In the genomic region with DNA sequence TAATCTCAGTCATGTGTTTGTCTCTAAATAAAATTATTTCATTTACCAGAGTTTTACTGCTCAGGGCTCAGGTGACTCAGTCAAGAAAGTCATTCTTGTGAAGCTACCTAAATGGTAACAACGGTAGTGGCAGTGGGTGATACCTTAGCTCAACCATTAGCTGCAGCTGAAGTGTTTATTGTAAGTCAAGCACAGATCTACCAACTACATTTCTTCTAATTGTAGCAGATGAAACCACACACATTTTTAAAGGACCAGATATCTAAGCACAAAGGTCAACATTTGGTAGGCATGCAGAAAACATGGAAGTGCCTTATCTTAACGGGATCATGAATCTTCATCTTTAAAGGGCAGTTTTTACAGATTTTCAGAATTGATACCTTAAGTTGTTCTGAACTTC, we compare ENCODE assay signal across 19 cellular contexts.
DNase-seq lines count a peak whose midpoint lies in the region; ATAC-seq, FAIRE-seq and TF ChIP-seq lines count a peak whose summit lies in the region.
"Had no signal": no experiment of that assay in that cellular context is flagged by ENCODE, and none has a peak within 500 bp of the region (broad histone marks: within the 10 kb centered on the region; RNA-seq: fewer than 3 reads in every experiment).

No MANE protein-coding gene starts in this region.

- H3K27me3 ChIP-seq in IMR-90 (ENCODE audit: control insufficient read depth, insufficient read depth, low read length) = no peaks in the 10 kb centered on the region
- no peaks in the 10 kb centered on the region for H3K27me3 ChIP-seq in H1 (replicated peaks in 1 of 4; ENCODE audit: control insufficient read depth in 3 of 4, extremely low read depth in 1 of 4, insufficient read depth in 3 of 4, low read length in 3 of 4)
- H3K27me3 ChIP-seq in muscle layer of colon (ENCODE audit: control insufficient read depth in 1 of 2, insufficient read depth in 2 of 2, low read length in 2 of 2) = no peaks in the 10 kb centered on the region
- no peaks in the 10 kb centered on the region for H3K27me3 ChIP-seq in GM23338 (ENCODE audit: insufficient read depth)
- H3K27me3 ChIP-seq: Peyer's patch had no signal

- H3K56ac ChIP-seq in IMR-90 (ENCODE audit: extremely low read depth, insufficient read depth, low read length) = no peak overlapping the region
- no peak overlapping the region for H3K56ac ChIP-seq in H1 (replicated peaks; ENCODE audit: insufficient read length, low read depth, low read length)

- TF ChIP-seq EP300 in H1 (IDR thresholded peaks at IDR 0.05; ENCODE audit: borderline replicate concordance in 1 of 2, low read depth in 2 of 2, low read length in 2 of 2) = no peak

- FAIRE-seq in H1 (lab: Jason Lieb, UNC) = no peak
- FAIRE-seq: D721Med had no signal

- no peaks in the 10 kb centered on the region for H3K36me3 Mint-ChIP-seq in GM23338 (ENCODE audit: low read depth)

- H3K79me1 ChIP-seq in IMR-90 (ENCODE audit: low read depth in 1 of 2, low read length in 2 of 2) = peaks cover 16 to 23% of the 10 kb centered on the region in 2 experiments; a peak in 3 of 4 replicates
- no peaks in the 10 kb centered on the region for H3K79me1 ChIP-seq in H1 (ENCODE audit: low read depth, low read length)

- H3K79me2 ChIP-seq in H1 (ENCODE audit: control insufficient read depth in 1 of 2, insufficient read depth in 2 of 2, low read length in 2 of 2) (no peaks in the 10 kb centered on the region), GM23338 (replicated peaks; ENCODE audit: insufficient read depth) (no peaks in the 10 kb centered on the region)

- peak overlapping the region; percentile 68; the same call in 1 of the 2 replicates for H3K23ac ChIP-seq in IMR-90 (ENCODE audit: low read depth, low read length)
- no peak overlapping the region for H3K23ac ChIP-seq in H1 (ENCODE audit: insufficient read length)

- H2AFZ ChIP-seq in IMR-90 (replicated peaks; ENCODE audit: low read length, poor library complexity) (no peak overlapping the region), H1 (ENCODE audit: low read length) (peak overlapping the region; percentile 92), GM23338 (no peak overlapping the region)

- H4K8ac ChIP-seq in IMR-90 (ENCODE audit: low read depth in 2 of 2, low read length in 2 of 2) (peak overlapping the region in 1 of 2 experiments; percentile 44; a peak in 2 of 4 replicates), H1 (ENCODE audit: extremely low read depth, insufficient read depth, low read length) (no peak overlapping the region)

- H3K4me3 ChIP-seq in IMR-90 (ENCODE audit: insufficient read depth, low read depth, low read length) = no peak overlapping the region
- H3K4me3 ChIP-seq in H1 (ENCODE audit: extremely low read depth in 1 of 4, insufficient read depth in 2 of 4, low read depth in 3 of 4, low read length in 4 of 4) = no peak overlapping the region
- H3K4me3 ChIP-seq in muscle layer of colon (ENCODE audit: low read depth in 1 of 2, low read length in 2 of 2) = no peak overlapping the region
- no peak overlapping the region for H3K4me3 ChIP-seq in GM23338
- H3K4me3 ChIP-seq: HAP-1, Peyer's patch had no signal

- DNase-seq in ELR (ENCODE audit: low read depth) (peak; percentile 1), IMR-90 (no peak), H1 (ENCODE audit: low read depth in 1 of 2, low spot score in 2 of 2) (no peak), GM23338 (ENCODE audit: low spot score) (no peak), NCI-H2171 treated with DMSO at 0.1 percent for 48 hours (lab: John Stamatoyannopoulos, UW) (no peak), OCI-M1 (lab: John Stamatoyannopoulos, UW) (no peak)
- DNase-seq in stimulated activated CD4-positive, alpha-beta T cell treated with anti-CD3 and anti-CD28 coated beads, Interleukin-4, amount 100 ng/mL, for 24 hours = no peak
- DNase-seq: EL, Karpas-422, NCI-H1694 treated with DMSO at 0.1 percent for 48 hours, NCI-H2081 treated with DMSO at 0.1 percent for 48 hours, NCI-H226, NCI-H510A treated with DMSO at 0.1 percent for 48 hours, NCI-H748 treated with DMSO at 0.1 percent for 48 hours, Peyer's patch had no signal

- no peak for TF ChIP-seq POLR2A in IMR-90 (IDR thresholded peaks at IDR 0.05; ENCODE audit: low read depth, low read length)
- TF ChIP-seq POLR2A in H1 (IDR thresholded peaks at IDR 0.05; ENCODE audit: control extremely low read depth in 1 of 2, low read depth in 2 of 2, low read length in 2 of 2) = no peak

- H3K18ac ChIP-seq in IMR-90 (ENCODE audit: low read depth, low read length) (peak overlapping the region; percentile 81; the same call in 1 of the 2 replicates), H1 (ENCODE audit: extremely low read depth, low read length) (no peak overlapping the region)

- H2BK15ac ChIP-seq in IMR-90 (ENCODE audit: low read depth, low read length) (peak overlapping the region; percentile 30; the same call in 1 of the 3 replicates), H1 (ENCODE audit: low read length) (no peak overlapping the region)

- in situ Hi-C loops in IMR-90 (cut with MboI; ENCODE audit: low sequenced_read_pairs) = no loop called here

- H3K27me3 Mint-ChIP-seq in GM23338 (ENCODE audit: insufficient read depth, low read depth, poor library complexity) = no peaks in the 10 kb centered on the region

- peak overlapping the region; percentile 44; the same call in 1 of the 2 replicates for H4K5ac ChIP-seq in IMR-90 (ENCODE audit: low read depth, low read length)
- H4K5ac ChIP-seq in H1 (ENCODE audit: insufficient read length, low read depth, low read length) = no peak overlapping the region

- ATAC-seq in IMR-90 (ENCODE audit: low read depth) (no peak), GM23338 (no peak; the same call in 2 of the 3 replicates)

- H3K4me2 ChIP-seq in IMR-90 (ENCODE audit: low read depth, low read length) (no peak overlapping the region; the same call in 1 of the 2 replicates), H1 (ENCODE audit: insufficient read depth in 1 of 2, low read depth in 2 of 2, low read length in 2 of 2) (no peak overlapping the region), GM23338 (no peak overlapping the region)

- no CpG with 5 or more reads among the region's 2 CpGs for WGBS in IMR-90 (ENCODE audit: extremely low coverage in 2 of 2, insufficient read length in 1 of 2), 2 experiments
- 82% methylated on average over 2 of the region's 2 CpGs; no CpG with 5 or more reads in 1 of the 2 experiments for WGBS in H1 (ENCODE audit: extremely low coverage in 1 of 2, insufficient coverage in 1 of 2, insufficient read length in 1 of 2, insufficient replicate concordance in 2 of 2, low coverage in 1 of 2, low lambda C conversion rate in 2 of 2, missing lambda C conversion rate in 1 of 2), 2 experiments

- TF ChIP-seq RAD21 in IMR-90 (IDR thresholded peaks at IDR 0.05; ENCODE audit: low read length) (no peak), H1 (IDR thresholded peaks at IDR 0.05 in 1 of 2, conservative IDR thresholded peaks at IDR 0.05 in 1 of 2; ENCODE audit: low read depth in 2 of 2, low read length in 2 of 2) (no peak)

- POLR2A ChIA-PET in IMR-90 (lab: Charles Lee; ENCODE audit: unreplicated experiment) = interaction anchor here (0.6 kb wide), 1 partner anchor 68 kb away, joined by 3 read pairs; no protein-coding TSS in a partner anchor
- POLR2A ChIA-PET in H1 (lab: Charles Lee; ENCODE audit: partially characterized antibody) = no interaction called here

- H3K4ac ChIP-seq in IMR-90 (ENCODE audit: low read depth, low read length) (0 out of 2 replicates have a peak overlapping the region, but pooled peaks have one; percentile 72), H1 (replicated peaks; ENCODE audit: insufficient read length, low read depth, low read length) (no peak overlapping the region)

- peaks cover 2% of the 10 kb centered on the region; the same call in 1 of the 2 replicates for H3K4me1 ChIP-seq in IMR-90 (ENCODE audit: control insufficient read depth, insufficient read depth, low read length)
- no peaks in the 10 kb centered on the region for H3K4me1 ChIP-seq in H1 (replicated peaks in 1 of 4; ENCODE audit: control insufficient read depth in 3 of 4, insufficient read depth in 4 of 4, low read length in 3 of 4)
- H3K4me1 ChIP-seq in muscle layer of colon (ENCODE audit: insufficient read depth, low read length) = peaks cover 30% of the 10 kb centered on the region
- no peaks in the 10 kb centered on the region for H3K4me1 ChIP-seq in GM23338 (ENCODE audit: insufficient read depth)
- H3K4me1 ChIP-seq: Peyer's patch had no signal

- H2BK12ac ChIP-seq in H1 (ENCODE audit: low read depth, low read length) = no peak overlapping the region

- H3K36me3 ChIP-seq in IMR-90 (ENCODE audit: control insufficient read depth, insufficient read depth, low read length) = 0 out of 2 replicates have a peak, but pooled peaks cover 2% of the 10 kb centered on the region
- H3K36me3 ChIP-seq in H1 (ENCODE audit: control insufficient read depth in 2 of 4, insufficient read depth in 4 of 4, low read length in 3 of 4) = no peaks in the 10 kb centered on the region
- H3K36me3 ChIP-seq in muscle layer of colon (ENCODE audit: insufficient read depth, low read length) = no peaks in the 10 kb centered on the region
- no peaks in the 10 kb centered on the region for H3K36me3 ChIP-seq in GM23338 (ENCODE audit: insufficient read depth)
- H3K36me3 ChIP-seq: HAP-1, Peyer's patch had no signal

- peak overlapping the region; percentile 42; the same call in 1 of the 2 replicates for H3K14ac ChIP-seq in IMR-90 (replicated peaks; ENCODE audit: low read depth, low read length)
- no peak overlapping the region for H3K14ac ChIP-seq in H1 (ENCODE audit: insufficient read length)

- no peaks in the 10 kb centered on the region for H4K20me1 ChIP-seq in IMR-90 (ENCODE audit: insufficient read depth, low read length)
- H4K20me1 ChIP-seq in H1 (replicated peaks in 1 of 2; ENCODE audit: control insufficient read depth in 1 of 2, insufficient read depth in 2 of 2, low read length in 2 of 2) = no peaks in the 10 kb centered on the region
- H4K20me1 ChIP-seq in GM23338 (replicated peaks; ENCODE audit: insufficient read depth) = no peaks in the 10 kb centered on the region

- H3K9me1 ChIP-seq in IMR-90 (ENCODE audit: insufficient read depth, low read length) = peaks cover 2% of the 10 kb centered on the region; the same call in 1 of the 2 replicates

- H3K27ac Mint-ChIP-seq in GM23338 = no peak overlapping the region

- H3K9ac ChIP-seq in IMR-90 (ENCODE audit: low read depth, low read length) (no peak overlapping the region), H1 (replicated peaks in 1 of 4; ENCODE audit: extremely low read depth in 1 of 4, low read depth in 3 of 4, low read length in 3 of 4) (no peak overlapping the region), muscle layer of colon (ENCODE audit: low read length) (no peak overlapping the region)

- H3K9me2 ChIP-seq in GM23338 (ENCODE audit: insufficient read depth) = no peaks in the 10 kb centered on the region

- H4K91ac ChIP-seq in IMR-90 (ENCODE audit: insufficient read depth, low read depth, low read length) (peak overlapping the region; percentile 7; the same call in 1 of the 2 replicates), H1 (replicated peaks; ENCODE audit: insufficient read length, low read length) (no peak overlapping the region)

- H2BK5ac ChIP-seq in IMR-90 (ENCODE audit: low read depth, low read length, poor library complexity, severe bottlenecking) = peak overlapping the region; percentile 53
- H2BK5ac ChIP-seq in H1 (ENCODE audit: low read depth, low read length) = no peak overlapping the region

- H2BK20ac ChIP-seq in IMR-90 (ENCODE audit: low read depth, low read length) (peak overlapping the region; percentile 61; the same call in 1 of the 2 replicates), H1 (ENCODE audit: low read length) (no peak overlapping the region)

- dilution Hi-C loops in IMR-90 (cut with HindIII; ENCODE audit: low sequenced_read_pairs, unreplicated experiment) = no loop called here

- H3F3A ChIP-seq in GM23338 (replicated peaks; ENCODE audit: low read depth) = no peaks in the 10 kb centered on the region

- H3K4me1 Mint-ChIP-seq in GM23338 = peaks cover 5% of the 10 kb centered on the region

- BruUV-seq in IMR-90 (replicated peaks; lab: Mats Ljungman, UMichigan) = no TSS peak

- peak overlapping the region; percentile 15; the same call in 1 of the 2 replicates for H3K27ac ChIP-seq in IMR-90 (ENCODE audit: insufficient read depth, low read length)
- no peak overlapping the region for H3K27ac ChIP-seq in H1 (ENCODE audit: low read depth, low read length)
- H3K27ac ChIP-seq in muscle layer of colon (ENCODE audit: low read depth, low read length) = peak overlapping the region; percentile 1
- H3K27ac ChIP-seq in GM23338 (ENCODE audit: low read depth) = no peak overlapping the region
- H3K27ac ChIP-seq: C4-2B had no signal

- intact Hi-C loops in IMR-90 (cut with micrococcal nuclease) = no loop called here

- peak overlapping the region; percentile 58 for H2BK120ac ChIP-seq in IMR-90 (ENCODE audit: low read depth, low read length)
- no peak overlapping the region for H2BK120ac ChIP-seq in H1 (replicated peaks; ENCODE audit: low read depth, low read length)

- H3K4me3 Mint-ChIP-seq in GM23338 = no peak overlapping the region

- H2AK9ac ChIP-seq in IMR-90 (replicated peaks; ENCODE audit: low read depth, low read length, poor library complexity) = no peak overlapping the region

- H3K9me3 ChIP-seq in IMR-90 (ENCODE audit: control insufficient read depth, insufficient read depth, low read length) = no peaks in the 10 kb centered on the region
- H3K9me3 ChIP-seq in H1 (ENCODE audit: insufficient read depth in 2 of 2, low read depth in 1 of 2, low read length in 1 of 2) = no peaks in the 10 kb centered on the region
- no peaks in the 10 kb centered on the region for H3K9me3 ChIP-seq in muscle layer of colon (ENCODE audit: low read length)
- H3K9me3 ChIP-seq: HAP-1, Peyer's patch had no signal

- H3K9me3 Mint-ChIP-seq in GM23338 = no peaks in the 10 kb centered on the region; the same call in 2 of the 3 replicates

- TF ChIP-seq CTCF in IMR-90 (conservative IDR thresholded peaks at IDR 0.05; ENCODE audit: low read depth, low read length) (no peak), H1 (IDR thresholded peaks at IDR 0.05; ENCODE audit: control extremely low read depth in 1 of 3, insufficient read depth in 1 of 3, low read depth in 1 of 3, low read length in 3 of 3) (no peak), GM23338 (conservative IDR thresholded peaks at IDR 0.05; ENCODE audit: low read depth in 2 of 2) (no peak)

- CTCF ChIA-PET in IMR-90 (lab: Yijun Ruan, JAX) = no interaction called here
- CTCF ChIA-PET in H1 (lab: Charles Lee; ENCODE audit: partially characterized antibody) = interaction anchor here (1.6 kb wide), 1 partner anchor 357 kb away, joined by 3 read pairs; no protein-coding TSS in a partner anchor

- H2AK5ac ChIP-seq in IMR-90 (ENCODE audit: low read depth, low read length) (peak overlapping the region; percentile 93), H1 (ENCODE audit: low read depth, low read length) (no peak overlapping the region)

- H3K23me2 ChIP-seq in H1 (ENCODE audit: low read depth, low read length) = no peaks in the 10 kb centered on the region

Comparison
In these comparisons a context has a peak if more than half of its experiments do, and no peak if none do; other contexts are left out.
1. H3K27ac ChIP-seq: peak in IMR-90 (single experiment) and muscle layer of colon (single experiment); none in H1 (single experiment) and GM23338 (single experiment).